Comparison of ENCODE assay signal across 8 cellular contexts in genomic region chr7:36487756-36488336, GRCh38.
DNase-seq lines count a peak whose midpoint lies in the region; ATAC-seq and TF ChIP-seq lines count a peak whose summit lies in the region.

No MANE protein-coding gene starts in this region.

- ATAC-seq in RWPE2 (ENCODE audit: low read depth) (peak; percentile 54; the same call in 1 of the 3 replicates), HG03432 (IDR thresholded peaks at IDR 0.05; ENCODE audit: unreplicated experiment) (no peak), HG03457 (IDR thresholded peaks at IDR 0.05; ENCODE audit: unreplicated experiment) (no peak)

- H3K36me3 ChIP-seq in RWPE2 (ENCODE audit: low read depth): no peaks in the 10 kb centered on the region
- H3K36me3 ChIP-seq in mesendoderm (ENCODE audit: control insufficient read depth, insufficient read depth, low read length): no peaks in the 10 kb centered on the region

- H3K9me3 ChIP-seq in RWPE2 (ENCODE audit: severe bottlenecking): no peaks in the 10 kb centered on the region

- H2BK5ac ChIP-seq in mesendoderm (ENCODE audit: low read length): no peak overlapping the region

- no peak overlapping the region for H3K18ac ChIP-seq in mesendoderm (ENCODE audit: low read length)

- TF ChIP-seq CTCF in NB4 (IDR thresholded peaks at IDR 0.05; ENCODE audit: low read depth, low read length) (peak; percentile 79), RWPE2 (IDR thresholded peaks at IDR 0.05; ENCODE audit: poor library complexity, severe bottlenecking) (peak; percentile 86), choroid plexus epithelial cell (conservative IDR thresholded peaks at IDR 0.05; ENCODE audit: low read depth, low read length) (peak; percentile 77)

- no peak overlapping the region for H4K5ac ChIP-seq in mesendoderm (ENCODE audit: low read length)

- H3K27me3 ChIP-seq in RWPE2 (ENCODE audit: insufficient read depth, poor library complexity, severe bottlenecking) (peaks cover 5% of the 10 kb centered on the region), mesendoderm (ENCODE audit: insufficient read depth, low read length, poor library complexity) (no peaks in the 10 kb centered on the region)

- no peaks in the 10 kb centered on the region for H3K4me1 ChIP-seq in RWPE2 (ENCODE audit: insufficient read depth, poor library complexity, severe bottlenecking)
- no peaks in the 10 kb centered on the region for H3K4me1 ChIP-seq in mesendoderm (ENCODE audit: control insufficient read depth, low read depth, low read length)

- no CpG with 5 or more reads among the region's 4 CpGs for WGBS in mesendoderm (ENCODE audit: extremely low coverage, insufficient coverage, low lambda C conversion rate)

- H3K23ac ChIP-seq in mesendoderm (ENCODE audit: low read length): no peak overlapping the region

- H3K79me2 ChIP-seq in mesendoderm (ENCODE audit: control insufficient read depth, insufficient read depth, low read length): no peaks in the 10 kb centered on the region

- no peak overlapping the region for H2AK5ac ChIP-seq in mesendoderm (ENCODE audit: low read length)

- no peak overlapping the region for H4K8ac ChIP-seq in mesendoderm (ENCODE audit: low read depth, low read length)

- H3K27ac ChIP-seq in RWPE2 (ENCODE audit: poor library complexity, severe bottlenecking) (no peak overlapping the region), mesendoderm (ENCODE audit: low read depth, low read length) (no peak overlapping the region)

- H3K79me1 ChIP-seq in mesendoderm (ENCODE audit: low read length): no peaks in the 10 kb centered on the region

- TF ChIP-seq POLR2A in NB4 (IDR thresholded peaks at IDR 0.05; ENCODE audit: extremely low read depth, insufficient read length): no peak

- H3K9ac ChIP-seq in mesendoderm (ENCODE audit: low read length): no peak overlapping the region

- no peak overlapping the region for H3K4ac ChIP-seq in mesendoderm (ENCODE audit: low read depth, low read length)

- no peak overlapping the region for H2BK120ac ChIP-seq in mesendoderm (ENCODE audit: low read depth, low read length)

- no peak overlapping the region for H2BK15ac ChIP-seq in mesendoderm (replicated peaks; ENCODE audit: low read depth)

- no peak overlapping the region for H3K4me2 ChIP-seq in mesendoderm (ENCODE audit: low read length)

- no peak overlapping the region for H3K56ac ChIP-seq in mesendoderm (ENCODE audit: low read length)

- peak; percentile 14 for DNase-seq in stimulated activated CD4-positive, alpha-beta T cell treated with anti-CD3 and anti-CD28 coated beads, Interleukin-15, amount 100 ng/mL, for 24 hours
- DNase-seq in stimulated activated CD4-positive, alpha-beta T cell treated with anti-CD3 and anti-CD28 coated beads, Interleukin-4, amount 100 ng/mL, for 4 hours: no peak
- DNase-seq in NB4 (ENCODE audit: low read depth) (peak; percentile 82), RWPE2 (ENCODE audit: low spot score) (no peak), choroid plexus epithelial cell (ENCODE audit: low read depth) (peak; percentile 85), mesendoderm (peak; percentile 59)

- H3K4me3 ChIP-seq in NB4 (ENCODE audit: low read depth, low read length) (no peak overlapping the region), RWPE2 (ENCODE audit: severe bottlenecking) (no peak overlapping the region), choroid plexus epithelial cell (ENCODE audit: low read depth, low read length) (no peak overlapping the region), mesendoderm (ENCODE audit: low read length) (no peak overlapping the region)

Comparison
In these comparisons a context has a peak if more than half of its experiments do, and no peak if none do; other contexts are left out.
1. DNase-seq: peak in stimulated activated CD4-positive, alpha-beta T cell treated with anti-CD3 and anti-CD28 coated beads, Interleukin-15, amount 100 ng/mL, for 24 hours (single experiment), NB4 (single experiment), choroid plexus epithelial cell (single experiment) and mesendoderm (single experiment); none in stimulated activated CD4-positive, alpha-beta T cell treated with anti-CD3 and anti-CD28 coated beads, Interleukin-4, amount 100 ng/mL, for 4 hours (0 of 2) and RWPE2 (single experiment).
2. Peak in every context shown above with its lines, with median percentiles within 50 percentile points of each other: CTCF ChIP-seq.